ENCODE assay signal across 15 cellular contexts in genomic region chr16:85083051-85083639, GRCh38. TPM values are rescaled to one million over a fixed set of nuclear protein-coding genes. Genes with fewer than 3 reads are reported as not detected.
DNase-seq lines count a peak whose midpoint lies in the region; ATAC-seq, FAIRE-seq and TF ChIP-seq lines count a peak whose summit lies in the region.
"Had no signal": no experiment of that assay in that cellular context is flagged by ENCODE, and none has a peak within 500 bp of the region (broad histone marks: within the 10 kb centered on the region; RNA-seq: fewer than 3 reads in every experiment).

No MANE protein-coding gene starts in this region.

- ATAC-seq in SK-N-SH treated with all-trans-retinoic acid at 6 μM for 48 hours (no peak), HG03571 (IDR thresholded peaks at IDR 0.05; ENCODE audit: unreplicated experiment) (no peak)

- H3K27me3 Mint-ChIP-seq in IgD-negative memory B cell, result peaks cover 18% of the 10 kb centered on the region
- H3K27me3 Mint-ChIP-seq: stimulated activated naive CD8-positive, alpha-beta T cell treated with anti-CD3 and anti-CD28 coated beads, Interleukin-15, Interleukin-2, amounts not matched to agents 100 ng/mL and 50 ng/mL, for 24 hours had no signal

- H3K4ac ChIP-seq in H1 (replicated peaks; ENCODE audit: insufficient read length, low read depth, low read length), result no peak overlapping the region

- H3K9me3 Mint-ChIP-seq in IgD-negative memory B cell, result no peaks in the 10 kb centered on the region
- H3K9me3 Mint-ChIP-seq: activated T-helper 1 cell treated with anti-CD3 and anti-CD28 coated beads, Interleukin-12 subunit alpha, Interleukin-12 subunit beta, Interleukin-2, Interleukin-4 antibody, amounts not matched to agents 30 ng/mL and 10 ng/mL and 1 ng/mL, durations not matched to agents 14 hours and 24 hours and 36 hours; stimulated activated naive CD8-positive, alpha-beta T cell treated with anti-CD3 and anti-CD28 coated beads, Interleukin-15, Interleukin-2, amounts not matched to agents 100 ng/mL and 50 ng/mL, for 24 hours had no signal

- H3K79me1 ChIP-seq in H1 (ENCODE audit: low read depth, low read length), result no peaks in the 10 kb centered on the region

- FAIRE-seq in GM18507 (lab: Jason Lieb, UNC) (peak; percentile 46), H1 (lab: Jason Lieb, UNC) (peak; percentile 94)

- TF ChIP-seq POLR2A in H1 (IDR thresholded peaks at IDR 0.05; ENCODE audit: control extremely low read depth in 1 of 2, low read depth in 2 of 2, low read length in 2 of 2), result no peak

- no peak overlapping the region; a peak in 1 of 7 replicates for H3K9ac ChIP-seq in H1 (replicated peaks in 1 of 4; ENCODE audit: extremely low read depth in 1 of 4, low read depth in 3 of 4, low read length in 3 of 4)

- H4K8ac ChIP-seq in H1 (ENCODE audit: extremely low read depth, insufficient read depth, low read length), result no peak overlapping the region

- H3K18ac ChIP-seq in H1 (ENCODE audit: extremely low read depth, low read length), result no peak overlapping the region

- TF ChIP-seq EP300 in H1 (IDR thresholded peaks at IDR 0.05; ENCODE audit: borderline replicate concordance in 1 of 2, low read depth in 2 of 2, low read length in 2 of 2), result peak in 1 of 2 experiments; percentile 80; a peak in 1 of 3 replicates

- no peak overlapping the region for H3K23ac ChIP-seq in H1 (ENCODE audit: insufficient read length)

- CTCF ChIA-PET in H1 (lab: Charles Lee; ENCODE audit: partially characterized antibody), result interaction anchor here (0.7 to 4.8 kb wide), 5 partner anchors 9 to 56 kb away, joined by 3 to 37 read pairs (median 4); partner anchors contain the start of gene KIAA0513

- no peak for TF ChIP-seq RAD21 in H1 (IDR thresholded peaks at IDR 0.05 in 1 of 2, conservative IDR thresholded peaks at IDR 0.05 in 1 of 2; ENCODE audit: low read depth in 2 of 2, low read length in 2 of 2)

- H2BK20ac ChIP-seq in H1 (ENCODE audit: low read length), result no peak overlapping the region

- H3K4me3 Mint-ChIP-seq in IgD-negative memory B cell, result peak overlapping the region in 3 of 4 donors; percentile 40 to 88 (median 59)
- H3K4me3 Mint-ChIP-seq: activated T-helper 1 cell treated with anti-CD3 and anti-CD28 coated beads, Interleukin-12 subunit alpha, Interleukin-12 subunit beta, Interleukin-2, Interleukin-4 antibody, amounts not matched to agents 30 ng/mL and 10 ng/mL and 1 ng/mL, durations not matched to agents 14 hours and 24 hours and 36 hours; stimulated activated naive CD8-positive, alpha-beta T cell treated with anti-CD3 and anti-CD28 coated beads, Interleukin-15, Interleukin-2, amounts not matched to agents 100 ng/mL and 50 ng/mL, for 24 hours had no signal

- POLR2A ChIA-PET in H1 (lab: Charles Lee; ENCODE audit: partially characterized antibody), result no interaction called here

- WGBS in H1 (ENCODE audit: extremely low coverage in 1 of 2, insufficient coverage in 1 of 2, insufficient read length in 1 of 2, insufficient replicate concordance in 2 of 2, low coverage in 1 of 2, low lambda C conversion rate in 2 of 2, missing lambda C conversion rate in 1 of 2), 2 experiments, result 4% methylated on average over 13 of the region's 13 CpGs; no CpG with 5 or more reads in 1 of the 2 experiments

- H2BK12ac ChIP-seq in H1 (ENCODE audit: low read depth, low read length), result peak overlapping the region; percentile 72

- H2AK5ac ChIP-seq in H1 (ENCODE audit: low read depth, low read length), result no peak overlapping the region

- H3K79me2 ChIP-seq in H1 (ENCODE audit: control insufficient read depth in 1 of 2, insufficient read depth in 2 of 2, low read length in 2 of 2), result no peaks in the 10 kb centered on the region
- H3K79me2 ChIP-seq in osteoblast (ENCODE audit: insufficient read depth, low read length), result no peaks in the 10 kb centered on the region

- no peak overlapping the region for H2BK5ac ChIP-seq in H1 (ENCODE audit: low read depth, low read length)

- H2BK15ac ChIP-seq in H1 (ENCODE audit: low read length), result 0 out of 2 replicates have a peak overlapping the region, but pooled peaks have one; percentile 31

- peaks cover 7% of the 10 kb centered on the region; the same call in 1 of the 2 replicates for H3K23me2 ChIP-seq in H1 (ENCODE audit: low read depth, low read length)

- H3K4me3 ChIP-seq in H1 (ENCODE audit: extremely low read depth in 1 of 4, insufficient read depth in 2 of 4, low read depth in 3 of 4, low read length in 4 of 4) (peak overlapping the region in 2 of 4 experiments; percentile 27 to 46; a peak in 5 of 8 replicates), osteoblast (ENCODE audit: insufficient read depth, low read length) (no peak overlapping the region)
- H3K4me3 ChIP-seq: esophagus muscularis mucosa had no signal

- H3K4me1 ChIP-seq in H1 (replicated peaks in 1 of 4; ENCODE audit: control insufficient read depth in 3 of 4, insufficient read depth in 4 of 4, low read length in 3 of 4) (peaks cover 12 to 30% (median 25%) of the 10 kb centered on the region in 4 experiments), osteoblast (ENCODE audit: insufficient read depth, low read length) (no peaks in the 10 kb centered on the region)

- H4K20me1 ChIP-seq in H1 (replicated peaks in 1 of 2; ENCODE audit: control insufficient read depth in 1 of 2, insufficient read depth in 2 of 2, low read length in 2 of 2), result peaks cover 0 to 2% of the 10 kb centered on the region in 2 experiments
- H4K20me1 ChIP-seq in osteoblast (ENCODE audit: insufficient read depth, low read length), result no peaks in the 10 kb centered on the region

- peaks cover 0 to 3% (median 0%) of the 10 kb centered on the region in 4 experiments; a peak in 1 of 8 replicates for H3K36me3 ChIP-seq in H1 (ENCODE audit: control insufficient read depth in 2 of 4, insufficient read depth in 4 of 4, low read length in 3 of 4)
- H3K36me3 ChIP-seq in osteoblast (ENCODE audit: insufficient read depth, low read length), result peaks cover 16% of the 10 kb centered on the region

- no peak overlapping the region for H4K5ac ChIP-seq in H1 (ENCODE audit: insufficient read length, low read depth, low read length)

- TF ChIP-seq CTCF in H1 (IDR thresholded peaks at IDR 0.05; ENCODE audit: control extremely low read depth in 1 of 3, insufficient read depth in 1 of 3, low read depth in 1 of 3, low read length in 3 of 3), result no peak
- TF ChIP-seq CTCF in osteoblast (IDR thresholded peaks at IDR 0.05; ENCODE audit: extremely low read depth, low read depth, low read length), result no peak

- H3K4me1 Mint-ChIP-seq in IgD-negative memory B cell, result peaks cover 9 to 20% (median 13%) of the 10 kb centered on the region in 3 donors

- no peak overlapping the region for H2BK120ac ChIP-seq in H1 (replicated peaks; ENCODE audit: low read depth, low read length)

- H3K9me3 ChIP-seq in H1 (ENCODE audit: insufficient read depth in 2 of 2, low read depth in 1 of 2, low read length in 1 of 2) (no peaks in the 10 kb centered on the region), osteoblast (ENCODE audit: low read depth, low read length) (no peaks in the 10 kb centered on the region)
- H3K9me3 ChIP-seq: esophagus muscularis mucosa had no signal

- H3K27ac Mint-ChIP-seq in IgD-negative memory B cell, result no peak overlapping the region
- H3K27ac Mint-ChIP-seq: activated T-helper 1 cell treated with anti-CD3 and anti-CD28 coated beads, Interleukin-12 subunit alpha, Interleukin-12 subunit beta, Interleukin-2, Interleukin-4 antibody, amounts not matched to agents 30 ng/mL and 10 ng/mL and 1 ng/mL, durations not matched to agents 14 hours and 24 hours and 36 hours; stimulated activated naive CD8-positive, alpha-beta T cell treated with anti-CD3 and anti-CD28 coated beads, Interleukin-15, Interleukin-2, amounts not matched to agents 100 ng/mL and 50 ng/mL, for 24 hours had no signal

- H2AFZ ChIP-seq in H1 (ENCODE audit: low read length), result no peak overlapping the region
- no peak overlapping the region for H2AFZ ChIP-seq in osteoblast (ENCODE audit: low read length)

- DNase-seq in GM18507 (ENCODE audit: extremely low spot score, insufficient read length, low read depth) (no peak), H1 (ENCODE audit: low read depth in 1 of 2, low spot score in 2 of 2) (peak; percentile 61 to 72), osteoblast (ENCODE audit: insufficient read length, low spot score, missing footprints) (peak; percentile 89), C1 segment of cervical spinal cord (lab: John Stamatoyannopoulos, UW) (no peak)
- DNase-seq in activated CD4-positive, alpha-beta T cell treated with anti-CD3 and anti-CD28 coated beads, Interleukin-2, amount 50 U/mL, for 4 hours, result no peak
- DNase-seq: kidney glomerular epithelial cell; NCI-H1930; stimulated activated CD4-positive, alpha-beta T cell treated with anti-CD3 and anti-CD28 coated beads, Interleukin-1b, Interleukin-23, amount 100 ng/mL, for 48 hours had no signal

- H3K14ac ChIP-seq in H1 (ENCODE audit: insufficient read length), result no peak overlapping the region

- no peak overlapping the region for H3K56ac ChIP-seq in H1 (replicated peaks; ENCODE audit: insufficient read length, low read depth, low read length)

- H3K36me3 Mint-ChIP-seq in IgD-negative memory B cell, result no peaks in the 10 kb centered on the region

- H3K4me2 ChIP-seq in H1 (ENCODE audit: insufficient read depth in 1 of 2, low read depth in 2 of 2, low read length in 2 of 2) (peak overlapping the region; percentile 68 to 70), osteoblast (ENCODE audit: insufficient read depth, low read length) (no peak overlapping the region)

- H3K27me3 ChIP-seq in H1 (replicated peaks in 1 of 4; ENCODE audit: control insufficient read depth in 3 of 4, extremely low read depth in 1 of 4, insufficient read depth in 3 of 4, low read length in 3 of 4) (peaks cover 8 to 61% (median 46%) of the 10 kb centered on the region in 4 experiments), osteoblast (ENCODE audit: insufficient read depth, low read length) (no peaks in the 10 kb centered on the region)
- H3K27me3 ChIP-seq: esophagus muscularis mucosa had no signal

- peak overlapping the region; percentile 4 for H4K91ac ChIP-seq in H1 (replicated peaks; ENCODE audit: insufficient read length, low read length)

- H3K27ac ChIP-seq in H1 (ENCODE audit: low read depth, low read length), result no peak overlapping the region
- H3K27ac ChIP-seq in osteoblast (ENCODE audit: low read depth, low read length), result no peak overlapping the region
- H3K27ac ChIP-seq: esophagus muscularis mucosa had no signal

RNA-seq across cellular contexts. Expression of gene CIBAR2, which starts 29.1 kb away (rescaled TPM):
- polyA plus RNA-seq in IgD-negative memory B cell (not detected), H1 (2011; rRNA removed) (0.06 and 0.18 TPM in 2 replicates)
- not detected in 2 replicates for total RNA-seq in H1 (2021; fragmentation: NEBNext Ultra II Directional; extraction: Animal tissue kit (Norgen Biotek cat#: 25700))
- 0.12 TPM for polyA plus RNA-seq in H1 (2011; cell fraction: cytosol; rRNA removed)
- polyA plus RNA-seq in H1 (2011; cell fraction: nucleus; rRNA removed), result 0.23 TPM
- polyA plus RNA-seq in H1 (2012, experiment 1 of 2), result 0.15 to 0.29 TPM in 2 of 4 replicates, not detected in the others
- polyA plus RNA-seq in H1 (2012, experiment 2 of 2), result 0.42 TPM
- polyA plus RNA-seq in H1 (2013, experiment 1 of 2), result 0.06 TPM
- 0.02 TPM for polyA plus RNA-seq in H1 (2013, experiment 2 of 2)
- 0.17 TPM in 1 of 2 replicates, not detected in the other for polyA minus RNA-seq in H1 (2011; rRNA and poly(A)+ RNA removed)
- polyA minus RNA-seq in H1 (2011; cell fraction: cytosol; rRNA and poly(A)+ RNA removed), result not detected
- polyA minus RNA-seq in H1 (2011; cell fraction: nucleus; rRNA and poly(A)+ RNA removed), result not detected
- under 0.01 TPM in 1 of 2 replicates, not detected in the other for total RNA-seq in osteoblast
- total RNA-seq: activated T-helper 1 cell treated with anti-CD3 and anti-CD28 coated beads, Interleukin-12 subunit alpha, Interleukin-12 subunit beta, Interleukin-2, Interleukin-4 antibody, amounts not matched to agents 30 ng/mL and 10 ng/mL and 1 ng/mL, durations not matched to agents 14 hours and 24 hours and 36 hours; esophagus muscularis mucosa; HT-29 had no signal

RNA-seq across cellular contexts. Expression of gene KIAA0513, which starts 55.5 kb away (rescaled TPM):
- 1.1 TPM for polyA plus RNA-seq in IgD-negative memory B cell
- 5.8 and 6.1 TPM in 2 replicates for total RNA-seq in H1 (2021; fragmentation: NEBNext Ultra II Directional; extraction: Animal tissue kit (Norgen Biotek cat#: 25700))
- polyA plus RNA-seq in H1 (2011; rRNA removed), result 2.1 and 3.6 TPM in 2 replicates
- polyA plus RNA-seq in H1 (2011; cell fraction: cytosol; rRNA removed), result 2.9 TPM
- 4.0 TPM for polyA plus RNA-seq in H1 (2011; cell fraction: nucleus; rRNA removed)
- polyA plus RNA-seq in H1 (2012, experiment 1 of 2), result 3.0 to 5.0 TPM (median 4.1 TPM) in 4 replicates
- 8.6 TPM for polyA plus RNA-seq in H1 (2012, experiment 2 of 2)
- polyA plus RNA-seq in H1 (2013, experiment 1 of 2), result 3.0 TPM
- 3.0 TPM for polyA plus RNA-seq in H1 (2013, experiment 2 of 2)
- polyA minus RNA-seq in H1 (2011; rRNA and poly(A)+ RNA removed), result 7.2 and 7.6 TPM in 2 replicates
- 2.6 TPM for polyA minus RNA-seq in H1 (2011; cell fraction: cytosol; rRNA and poly(A)+ RNA removed)
- 3.6 TPM for polyA minus RNA-seq in H1 (2011; cell fraction: nucleus; rRNA and poly(A)+ RNA removed)
- 34.5 and 35.1 TPM in 2 replicates for total RNA-seq in osteoblast

Comparison
In these comparisons a context has a peak if more than half of its experiments do, and no peak if none do; other contexts are left out.
1. DNase-seq: peak in H1 (2 of 2) and osteoblast (single experiment); none in GM18507 (single experiment), C1 segment of cervical spinal cord (0 of 14) and activated CD4-positive, alpha-beta T cell treated with anti-CD3 and anti-CD28 coated beads, Interleukin-2, amount 50 U/mL, for 4 hours (0 of 2).